ENCODE assay signal across 10 cellular contexts in genomic region chr3:85342915-85343314, GRCh38.
DNase-seq lines count a peak whose midpoint lies in the region; ATAC-seq and TF ChIP-seq lines count a peak whose summit lies in the region.
"Had no signal": no experiment of that assay in that cellular context is flagged by ENCODE, and none has a peak within 500 bp of the region (broad histone marks: within the 10 kb centered on the region; RNA-seq: fewer than 3 reads in every experiment).

No MANE protein-coding gene starts in this region.

- peak; percentile 70 for ATAC-seq in HG02798 (IDR thresholded peaks at IDR 0.05; ENCODE audit: poor library complexity, unreplicated experiment)
- ATAC-seq in GM21515 (IDR thresholded peaks at IDR 0.05; ENCODE audit: unreplicated experiment) = no peak
- no peak for ATAC-seq in HG02623 (IDR thresholded peaks at IDR 0.05; ENCODE audit: unreplicated experiment)
- ATAC-seq: activated CD8-positive, alpha-beta T cell treated with anti-CD3 and anti-CD28 coated beads for 36 hours had no signal

- intact Hi-C loops in ascending aorta (cut with DNase I) = no loop called here

- no peaks in the 10 kb centered on the region for H3K4me1 ChIP-seq in ascending aorta

- no peak overlapping the region for H3K27ac ChIP-seq in ascending aorta
- H3K27ac ChIP-seq: epithelial cell of prostate had no signal

- H3K36me3 ChIP-seq in ascending aorta = no peaks in the 10 kb centered on the region

- H3K4me3 ChIP-seq in ascending aorta = no peak overlapping the region

- DNase-seq in COR-L47 (lab: John Stamatoyannopoulos, UW) (peak; percentile 4), SHP77 (lab: John Stamatoyannopoulos, UW) (peak; percentile 7 to 58), inferior parietal cortex (ENCODE audit: extremely low spot score) (peak; percentile 68), ascending aorta (ENCODE audit: low spot score in 2 of 2) (no peak), MV-4-11 (lab: John Stamatoyannopoulos, UW) (no peak)
- DNase-seq: activated CD8-positive, alpha-beta T cell treated with anti-CD3 and anti-CD28 coated beads for 36 hours had no signal

- no peaks in the 10 kb centered on the region for H3K27me3 ChIP-seq in ascending aorta

- TF ChIP-seq CTCF in ascending aorta (IDR thresholded peaks at IDR 0.05) = no peak

- no peaks in the 10 kb centered on the region for H3K9me3 ChIP-seq in ascending aorta

Comparison
In these comparisons a context has a peak if more than half of its experiments do, and no peak if none do; other contexts are left out.
1. DNase-seq: peak in COR-L47 (single experiment), SHP77 (2 of 2) and inferior parietal cortex (single experiment); none in ascending aorta (0 of 2) and MV-4-11 (single experiment).